17 cellular contexts compared by ENCODE assay signal in the genomic region with DNA sequence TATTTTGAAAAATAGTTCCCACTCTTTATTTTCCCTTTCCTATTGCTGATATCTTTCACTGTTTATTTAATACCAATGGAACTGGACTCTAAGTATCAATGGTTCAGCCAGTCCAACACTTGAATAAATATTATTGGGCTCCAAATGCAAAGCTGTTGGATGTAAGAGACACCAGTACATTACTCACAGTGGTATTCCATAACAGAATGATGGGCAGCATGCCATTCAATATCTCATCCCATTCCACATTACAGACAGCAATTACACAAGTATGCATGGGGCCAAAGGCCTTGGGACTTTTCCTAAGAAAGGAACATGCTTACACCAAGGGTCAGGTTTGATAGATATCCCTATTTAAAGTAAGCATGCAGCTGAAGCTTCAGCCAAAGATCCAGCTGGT.
DNase-seq lines count a peak whose midpoint lies in the region; ATAC-seq and TF ChIP-seq lines count a peak whose summit lies in the region.
"Had no signal": no experiment of that assay in that cellular context is flagged by ENCODE, and none has a peak within 500 bp of the region (broad histone marks: within the 10 kb centered on the region; RNA-seq: fewer than 3 reads in every experiment).

No MANE protein-coding gene starts in this region.

- no peaks in the 10 kb centered on the region for H3K36me3 ChIP-seq in MG63
- H3K36me3 ChIP-seq: BLaER1, pancreas had no signal

- H3K27ac ChIP-seq in CD4-positive, alpha-beta T cell (ENCODE audit: low read depth, low read length), result no peak overlapping the region
- H3K27ac ChIP-seq: BLaER1, pancreas had no signal

- intact Hi-C loops in CD4-positive, alpha-beta T cell (cut with DNase I, micrococcal nuclease), result no loop called here

- H3K9me3 ChIP-seq in MG63, result no peaks in the 10 kb centered on the region
- no peaks in the 10 kb centered on the region for H3K9me3 ChIP-seq in CD4-positive, alpha-beta T cell (ENCODE audit: control insufficient read depth, low read length)
- H3K9me3 ChIP-seq: BLaER1, pancreas had no signal

- H3K36me3 Mint-ChIP-seq in CD4-positive, alpha-beta T cell (ENCODE audit: low read depth), result no peaks in the 10 kb centered on the region
- H3K36me3 Mint-ChIP-seq: activated naive CD8-positive, alpha-beta T cell had no signal

- H3K27me3 ChIP-seq in MG63, result no peaks in the 10 kb centered on the region
- no peaks in the 10 kb centered on the region for H3K27me3 ChIP-seq in CD4-positive, alpha-beta T cell (ENCODE audit: control insufficient read depth, insufficient read depth, low read length)
- H3K27me3 ChIP-seq: BLaER1, pancreas had no signal

- H3K9me3 Mint-ChIP-seq in CD4-positive, alpha-beta T cell, result peaks cover 7% of the 10 kb centered on the region
- H3K9me3 Mint-ChIP-seq: activated CD4-positive, alpha-beta T cell treated with anti-CD3 and anti-CD28 coated beads, Interleukin-2, amount 10 ng/mL, durations not matched to agents 24 days and 14 days had no signal

- POLR2A ChIA-PET in CD4-positive, alpha-beta T cell (lab: Charles Lee), result no interaction called here

- DNase-seq in ELR (ENCODE audit: low read depth), result peak; percentile 51
- DNase-seq in MG63, result peak; percentile 78
- DNase-seq in dermis blood vessel endothelial cell, result peak; percentile 46
- peak; percentile 50 to 61 for DNase-seq in lung microvascular endothelial cell (ENCODE audit: low read depth in 2 of 2)
- DNase-seq in CD4-positive, alpha-beta T cell, result no peak
- no peak for DNase-seq in COLO668 (lab: John Stamatoyannopoulos, UW; ENCODE audit: unreplicated experiment)
- DNase-seq: activated CD4-positive, alpha-beta T cell treated with anti-CD3 and anti-CD28 coated beads, Interleukin-2, amount 10 ng/mL, durations not matched to agents 24 days and 14 days; NK-92 treated with Interleukin-12 subunit alpha and Interleukin-12 subunit beta, amount 100 ng/mL, for 24 hours; pancreas; SHP77 treated with DMSO at 0.1 percent for 48 hours; substantia nigra; T-helper 9 cell had no signal

- H3K4me1 Mint-ChIP-seq in CD4-positive, alpha-beta T cell (ENCODE audit: low read depth), result no peaks in the 10 kb centered on the region
- H3K4me1 Mint-ChIP-seq: activated CD4-positive, alpha-beta T cell treated with anti-CD3 and anti-CD28 coated beads, Interleukin-2, amount 10 ng/mL, durations not matched to agents 24 days and 14 days had no signal

- H3K27me3 Mint-ChIP-seq in CD4-positive, alpha-beta T cell, result no peaks in the 10 kb centered on the region
- H3K27me3 Mint-ChIP-seq: activated CD4-positive, alpha-beta T cell treated with anti-CD3 and anti-CD28 coated beads, Interleukin-2, amount 10 ng/mL, durations not matched to agents 24 days and 14 days; activated naive CD8-positive, alpha-beta T cell; dendritic cell treated with granulocyte-macrophage colony-stimulating factor and Interleukin-4, amounts not matched to agents 40 ng/mL and 50 ng/mL, for 4 days had no signal

- ATAC-seq in CD4-positive, alpha-beta T cell (ENCODE audit: poor library complexity), result no peak
- no peak for ATAC-seq in HG03442 (IDR thresholded peaks at IDR 0.05; ENCODE audit: unreplicated experiment)
- ATAC-seq in GM18867 (IDR thresholded peaks at IDR 0.05; ENCODE audit: unreplicated experiment), result no peak
- ATAC-seq: pancreas had no signal

- no peak overlapping the region for H3K4me3 ChIP-seq in MG63
- H3K4me3 ChIP-seq: BLaER1, pancreas had no signal

- H3K4me3 Mint-ChIP-seq in CD4-positive, alpha-beta T cell, result no peak overlapping the region
- H3K4me3 Mint-ChIP-seq: activated CD4-positive, alpha-beta T cell treated with anti-CD3 and anti-CD28 coated beads, Interleukin-2, amount 10 ng/mL, durations not matched to agents 24 days and 14 days; activated naive CD8-positive, alpha-beta T cell; dendritic cell treated with granulocyte-macrophage colony-stimulating factor and Interleukin-4, amounts not matched to agents 40 ng/mL and 50 ng/mL, for 4 days had no signal

- TF ChIP-seq CTCF in CD4-positive, alpha-beta T cell (IDR thresholded peaks at IDR 0.05), result no peak

- H3K27ac Mint-ChIP-seq in CD4-positive, alpha-beta T cell, result no peak overlapping the region
- H3K27ac Mint-ChIP-seq: activated CD4-positive, alpha-beta T cell treated with anti-CD3 and anti-CD28 coated beads, Interleukin-2, amount 10 ng/mL, durations not matched to agents 24 days and 14 days; activated naive CD8-positive, alpha-beta T cell; dendritic cell treated with granulocyte-macrophage colony-stimulating factor and Interleukin-4, amounts not matched to agents 40 ng/mL and 50 ng/mL, for 4 days had no signal

- CTCF ChIA-PET in CD4-positive, alpha-beta T cell (lab: Charles Lee), result no interaction called here

Comparison
In these comparisons a context has a peak if more than half of its experiments do, and no peak if none do; other contexts are left out.
1. DNase-seq: peak in ELR (single experiment), MG63 (single experiment), dermis blood vessel endothelial cell (single experiment) and lung microvascular endothelial cell (2 of 2); none in CD4-positive, alpha-beta T cell (0 of 10) and COLO668 (single experiment).